Comparison of ENCODE assay signal across 8 cellular contexts in the genomic region with DNA sequence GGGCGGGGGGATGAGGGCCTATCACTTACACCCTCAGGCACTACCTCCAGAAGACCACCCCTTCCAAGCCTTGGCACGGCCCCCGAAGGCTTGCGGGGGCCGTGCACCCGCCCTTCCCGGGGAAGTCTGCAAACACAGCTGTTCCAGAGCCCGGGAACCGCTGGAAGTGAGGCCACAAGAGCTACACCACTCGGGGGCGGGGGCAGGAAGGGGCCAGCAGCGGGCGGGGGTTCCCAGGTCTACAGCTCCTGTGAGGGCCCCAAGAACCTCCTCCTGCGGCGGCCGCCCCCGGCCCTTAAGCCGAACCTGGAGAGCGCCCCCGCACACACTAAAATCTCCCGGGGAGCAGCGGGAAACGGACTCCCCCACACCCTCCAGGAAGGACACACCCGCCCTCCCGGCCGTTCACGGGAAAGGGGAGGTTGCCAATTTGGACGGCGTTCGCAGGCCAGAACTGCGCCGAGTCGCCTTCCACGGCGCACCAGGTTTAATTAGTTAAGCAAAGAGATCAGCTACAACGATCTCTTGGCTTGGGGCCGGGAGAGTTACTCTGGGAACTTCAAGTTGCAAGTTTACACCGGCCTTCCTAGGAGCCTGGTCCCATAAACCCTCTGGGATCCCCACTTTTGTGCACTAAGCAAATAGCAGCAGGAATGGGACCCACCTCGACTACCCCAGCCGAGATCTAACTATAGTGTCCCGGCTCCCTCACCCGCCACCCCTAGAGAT. TPM values are rescaled to one million over a fixed set of nuclear protein-coding genes. Genes with fewer than 3 reads are reported as not detected.
DNase-seq lines count a peak whose midpoint lies in the region; ATAC-seq and TF ChIP-seq lines count a peak whose summit lies in the region.

No MANE protein-coding gene starts in this region.

- H3K4me3 Mint-ChIP-seq in IgD-negative memory B cell (peak overlapping the region; percentile 80 to 92 (median 88)), osteocyte (ENCODE audit: unreplicated experiment) (peak overlapping the region; percentile 98)
- peak overlapping the region; percentile 78 for H3K4me3 Mint-ChIP-seq in activated CD8-positive, alpha-beta T cell treated with anti-CD3 and anti-CD28 coated beads, Interleukin-2, amount 10 ng/mL, durations not matched to agents 7 days and 5 days

- no peak for ATAC-seq in activated CD8-positive, alpha-beta T cell treated with anti-CD3 and anti-CD28 coated beads, Interleukin-2, amount 10 ng/mL, durations not matched to agents 7 days and 5 days
- no peak for ATAC-seq in GM21786 (IDR thresholded peaks at IDR 0.05; ENCODE audit: unreplicated experiment)
- no peak for ATAC-seq in HG02981 (IDR thresholded peaks at IDR 0.05; ENCODE audit: unreplicated experiment)
- ATAC-seq in GM18868 (IDR thresholded peaks at IDR 0.05; ENCODE audit: unreplicated experiment): no peak

- H3K27me3 Mint-ChIP-seq in IgD-negative memory B cell (peaks cover 68% of the 10 kb centered on the region), osteocyte (ENCODE audit: unreplicated experiment) (no peaks in the 10 kb centered on the region)
- peaks cover 39% of the 10 kb centered on the region for H3K27me3 Mint-ChIP-seq in activated CD8-positive, alpha-beta T cell treated with anti-CD3 and anti-CD28 coated beads, Interleukin-2, amount 10 ng/mL, durations not matched to agents 7 days and 5 days (ENCODE audit: low read depth)

- no peak for TF ChIP-seq CTCF in osteocyte (IDR thresholded peaks at IDR 0.05)

- CTCF ChIA-PET in activated CD8-positive, alpha-beta T cell treated with anti-CD3 and anti-CD28 coated beads, Interleukin-2, amount 10 ng/mL, durations not matched to agents 7 days and 5 days (lab: Charles Lee): interaction anchor here (0.5 to 2.8 kb wide), 12 partner anchors 11 to 642 kb away, joined by 3 to 15 read pairs (median 5); a partner anchor contains a TSS

- H3K27ac Mint-ChIP-seq in IgD-negative memory B cell (peak overlapping the region in 1 of 3 donors; percentile 54), osteocyte (ENCODE audit: unreplicated experiment) (peak overlapping the region; percentile 95)
- no peak overlapping the region for H3K27ac Mint-ChIP-seq in activated CD8-positive, alpha-beta T cell treated with anti-CD3 and anti-CD28 coated beads, Interleukin-2, amount 10 ng/mL, durations not matched to agents 7 days and 5 days

- H3K4me1 Mint-ChIP-seq in IgD-negative memory B cell: peaks cover 18 to 27% (median 18%) of the 10 kb centered on the region in 3 donors
- H3K4me1 Mint-ChIP-seq in activated CD8-positive, alpha-beta T cell treated with anti-CD3 and anti-CD28 coated beads, Interleukin-2, amount 10 ng/mL, durations not matched to agents 7 days and 5 days (ENCODE audit: low read depth): peaks cover 27% of the 10 kb centered on the region
- peaks cover 50% of the 10 kb centered on the region for H3K4me1 Mint-ChIP-seq in osteocyte (ENCODE audit: unreplicated experiment)

- H3K36me3 Mint-ChIP-seq in IgD-negative memory B cell (no peaks in the 10 kb centered on the region), osteocyte (ENCODE audit: unreplicated experiment) (peaks cover 42% of the 10 kb centered on the region)
- H3K36me3 Mint-ChIP-seq in activated CD8-positive, alpha-beta T cell treated with anti-CD3 and anti-CD28 coated beads, Interleukin-2, amount 10 ng/mL, durations not matched to agents 7 days and 5 days (ENCODE audit: low read depth): peaks cover 2% of the 10 kb centered on the region

- H3K9me3 Mint-ChIP-seq in IgD-negative memory B cell: peaks cover 0 to 8% (median 3%) of the 10 kb centered on the region in 3 donors
- H3K9me3 Mint-ChIP-seq in activated CD8-positive, alpha-beta T cell treated with anti-CD3 and anti-CD28 coated beads, Interleukin-2, amount 10 ng/mL, durations not matched to agents 7 days and 5 days (ENCODE audit: insufficient read depth): no peaks in the 10 kb centered on the region
- H3K9me3 Mint-ChIP-seq in osteocyte (ENCODE audit: unreplicated experiment): no peaks in the 10 kb centered on the region

- POLR2A ChIA-PET in activated CD8-positive, alpha-beta T cell treated with anti-CD3 and anti-CD28 coated beads, Interleukin-2, amount 10 ng/mL, durations not matched to agents 7 days and 5 days (lab: Charles Lee): interaction anchor here (1.4 kb wide), 1 partner anchor 114 kb away, joined by 4 read pairs; no protein-coding TSS in a partner anchor

- peak; percentile 65 for DNase-seq in DMS53 (lab: John Stamatoyannopoulos, UW)
- DNase-seq in activated CD8-positive, alpha-beta T cell treated with anti-CD3 and anti-CD28 coated beads, Interleukin-2, amount 10 ng/mL, durations not matched to agents 7 days and 5 days: peak; percentile 28
- DNase-seq in germinal center (ENCODE audit: low spot score): peak; percentile 12
- DNase-seq in osteocyte (ENCODE audit: extremely low spot score, unreplicated experiment): no peak

RNA-seq across cellular contexts. Expression of a gene that starts 1.8 kb away (rescaled TPM):
- not detected for polyA plus RNA-seq in IgD-negative memory B cell
- under 1 TPM; 0.16 to 0.34 TPM for total RNA-seq in activated CD8-positive, alpha-beta T cell treated with anti-CD3 and anti-CD28 coated beads, Interleukin-2, amount 10 ng/mL, durations not matched to agents 7 days and 5 days
- total RNA-seq in osteocyte: 246 and 254 TPM in 2 replicates

Comparison
In these comparisons a context has a peak if more than half of its experiments do, and no peak if none do; other contexts are left out.
1. RNA of a gene that starts 1.8 kb away (total RNA-seq): 246 to 254 TPM in osteocyte; 0.16 to 0.34 TPM in activated CD8-positive, alpha-beta T cell treated with anti-CD3 and anti-CD28 coated beads, Interleukin-2, amount 10 ng/mL, durations not matched to agents 7 days and 5 days; every median in the first group is over 100 times any median in the second.
2. Peak in every context shown above with its lines, with median percentiles within 50 percentile points of each other: H3K4me3 Mint-ChIP-seq.